Comparison of ENCODE assay signal across 1 cellular context in the genomic region with DNA sequence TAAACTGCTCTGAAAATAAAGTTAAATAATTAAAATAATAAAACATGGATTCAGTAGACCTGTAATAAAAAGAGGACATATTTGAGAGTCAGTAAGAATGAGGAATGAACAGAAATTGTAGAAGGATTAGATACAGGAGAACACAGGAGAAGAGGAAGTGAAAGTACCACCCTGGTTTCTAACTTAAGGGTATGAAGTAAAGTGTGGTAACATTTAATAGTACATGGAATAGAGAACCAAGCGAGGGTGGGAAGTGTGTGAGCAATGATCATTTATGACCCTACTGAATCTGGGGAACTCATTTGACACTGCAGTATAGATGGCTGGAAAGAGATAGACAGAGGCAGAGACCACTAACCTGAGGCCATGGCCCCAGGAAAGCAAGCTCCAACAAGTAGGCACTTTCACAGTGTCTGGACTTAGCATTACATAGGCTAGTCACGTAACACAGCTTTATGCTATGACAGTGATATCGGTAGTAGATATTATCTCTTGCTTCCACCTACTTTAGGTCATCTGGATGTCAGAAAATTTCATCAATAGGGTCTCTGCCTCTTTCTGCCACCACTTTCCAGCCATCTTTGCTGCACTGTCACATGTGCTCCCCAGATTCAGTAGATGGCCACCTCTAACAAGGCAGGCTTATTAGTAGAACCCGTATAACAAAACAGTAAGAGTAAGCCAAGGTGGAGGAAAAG.
TF ChIP-seq lines count a peak whose summit lies in the region.

No MANE protein-coding gene starts in this region.

TF ChIP-seq in K562, 482 proteins besides CTCF, POLR2A, EP300 and RAD21 (continued from another document):
- TF ChIP-seq STAG1 (CRISPR knock-in tag; IDR thresholded peaks at IDR 0.05; ENCODE audit: borderline replicate concordance) = peak; percentile 16; the same call in 1 of the 2 replicates
- TF ChIP-seq, protein P1, sequence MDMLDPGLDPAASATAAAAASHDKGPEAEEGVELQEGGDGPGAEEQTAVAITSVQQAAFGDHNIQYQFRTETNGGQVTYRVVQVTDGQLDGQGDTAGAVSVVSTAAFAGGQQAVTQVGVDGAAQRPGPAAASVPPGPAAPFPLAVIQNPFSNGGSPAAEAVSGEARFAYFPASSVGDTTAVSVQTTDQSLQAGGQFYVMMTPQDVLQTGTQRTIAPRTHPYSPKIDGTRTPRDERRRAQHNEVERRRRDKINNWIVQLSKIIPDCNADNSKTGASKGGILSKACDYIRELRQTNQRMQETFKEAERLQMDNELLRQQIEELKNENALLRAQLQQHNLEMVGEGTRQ (CRISPR knock-in tag; IDR thresholded peaks at IDR 0.05) = 0 out of 2 replicates have a peak, but pooled peaks have one; percentile 8
- TF ChIP-seq, protein P2, sequence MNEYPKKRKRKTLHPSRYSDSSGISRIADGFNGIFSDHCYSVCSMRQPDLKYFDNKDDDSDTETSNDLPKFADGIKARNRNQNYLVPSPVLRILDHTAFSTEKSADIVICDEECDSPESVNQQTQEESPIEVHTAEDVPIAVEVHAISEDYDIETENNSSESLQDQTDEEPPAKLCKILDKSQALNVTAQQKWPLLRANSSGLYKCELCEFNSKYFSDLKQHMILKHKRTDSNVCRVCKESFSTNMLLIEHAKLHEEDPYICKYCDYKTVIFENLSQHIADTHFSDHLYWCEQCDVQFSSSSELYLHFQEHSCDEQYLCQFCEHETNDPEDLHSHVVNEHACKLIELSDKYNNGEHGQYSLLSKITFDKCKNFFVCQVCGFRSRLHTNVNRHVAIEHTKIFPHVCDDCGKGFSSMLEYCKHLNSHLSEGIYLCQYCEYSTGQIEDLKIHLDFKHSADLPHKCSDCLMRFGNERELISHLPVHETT (CRISPR knock-in tag; conservative IDR thresholded peaks at IDR 0.05 in 1 of 2, IDR thresholded peaks at IDR 0.05 in 1 of 2) = 0 out of 4 replicates have a peak, but pooled peaks of 1 of the 2 experiments have one; percentile 52
